ENCODE assay signal across 8 cellular contexts in the genomic region with DNA sequence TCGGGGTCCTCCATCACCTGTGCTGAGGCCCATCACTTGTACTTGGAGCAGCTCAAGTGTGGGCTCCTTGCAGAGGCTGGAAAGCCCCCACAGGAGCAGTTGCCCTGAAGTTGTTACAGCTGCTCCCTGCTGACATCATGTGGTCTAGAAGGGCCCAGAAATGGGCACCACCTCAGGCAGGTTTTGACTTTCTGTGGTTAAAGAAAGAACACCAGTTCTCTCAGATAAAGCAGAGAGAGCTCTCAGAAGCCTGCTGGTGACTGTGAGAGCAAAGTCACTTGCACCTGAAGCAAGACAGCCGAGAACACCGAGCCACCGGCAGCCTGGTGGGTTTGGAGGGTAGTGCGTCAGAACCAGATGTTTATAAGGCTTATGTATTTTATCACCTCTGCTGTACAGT.
A peak's percentile ranks its signal among the peaks of the same experiment; 100 is the strongest.
DNase-seq lines count a peak whose midpoint lies in the region; ATAC-seq and TF ChIP-seq lines count a peak whose summit lies in the region.

No MANE protein-coding gene starts in this region.

- DNase-seq in CD4-positive, CD25-positive, alpha-beta regulatory T cell: peak; percentile 39 to 86 (median 79)
- DNase-seq in activated T-helper 1 cell treated with Interleukin-2 at 50 U/mL for 16 hours (ENCODE audit: low read depth): peak; percentile 22
- DNase-seq in stimulated activated CD4-positive, alpha-beta T cell treated with anti-CD3 and anti-CD28 coated beads, Interleukin-12 subunit alpha, Interleukin-12 subunit beta, amount 100 ng/mL, for 48 hours (ENCODE audit: low read depth in 2 of 3, low spot score in 1 of 3): peak; percentile 36 to 50 (median 45)
- no peak for DNase-seq in SW 1271 (lab: John Stamatoyannopoulos, UW)
- no peak for DNase-seq in colonic mucosa

- no peaks in the 10 kb centered on the region for H4K20me1 ChIP-seq in Loucy (ENCODE audit: insufficient read depth, low read length, poor library complexity, severe bottlenecking)

- peaks cover 4% of the 10 kb centered on the region for H3K27me3 Mint-ChIP-seq in CD4-positive, CD25-positive, alpha-beta regulatory T cell

- intact Hi-C loops in colonic mucosa (cut with DNase I): loop anchor here (5.0 to 10.0 kb wide), 2 partner anchors 80 to 992 kb away; no protein-coding TSS in a partner anchor

- TF ChIP-seq POLR2A in gastroesophageal sphincter (IDR thresholded peaks at IDR 0.05): no peak

- H2AFZ ChIP-seq in Loucy (ENCODE audit: low read length): no peak overlapping the region

- no peaks in the 10 kb centered on the region for H3K9me2 ChIP-seq in Loucy (replicated peaks; ENCODE audit: low read depth, low read length)

- H3K36me3 Mint-ChIP-seq in CD4-positive, CD25-positive, alpha-beta regulatory T cell: no peaks in the 10 kb centered on the region

- H3K4me1 ChIP-seq in CD4-positive, CD25-positive, alpha-beta regulatory T cell (ENCODE audit: control insufficient read depth, insufficient read depth, low read length, poor library complexity, severe bottlenecking): peaks cover 25% of the 10 kb centered on the region
- peaks cover 46% of the 10 kb centered on the region for H3K4me1 ChIP-seq in Loucy (ENCODE audit: insufficient read depth, low read length, poor library complexity, severe bottlenecking)
- peaks cover 0 to 42% (median 6%) of the 10 kb centered on the region in 3 donors for H3K4me1 ChIP-seq in gastroesophageal sphincter
- peaks cover 5% of the 10 kb centered on the region for H3K4me1 ChIP-seq in colonic mucosa

- no peak for TF ChIP-seq EP300 in gastroesophageal sphincter (IDR thresholded peaks at IDR 0.05)

- no peaks in the 10 kb centered on the region for H3K36me3 ChIP-seq in CD4-positive, CD25-positive, alpha-beta regulatory T cell (ENCODE audit: control insufficient read depth, insufficient read depth, low read length)
- H3K36me3 ChIP-seq in Loucy (ENCODE audit: insufficient read depth, low read length) (peaks cover 71% of the 10 kb centered on the region; the same call in 1 of the 2 replicates), gastroesophageal sphincter (peaks cover 0 to 89% of the 10 kb centered on the region in 2 donors), colonic mucosa (no peaks in the 10 kb centered on the region)

- H3K27me3 ChIP-seq in CD4-positive, CD25-positive, alpha-beta regulatory T cell (ENCODE audit: control insufficient read depth, insufficient read depth, low read length): no peaks in the 10 kb centered on the region
- no peaks in the 10 kb centered on the region for H3K27me3 ChIP-seq in Loucy (ENCODE audit: insufficient read depth, low read length, poor library complexity, severe bottlenecking)
- no peaks in the 10 kb centered on the region for H3K27me3 ChIP-seq in gastroesophageal sphincter
- H3K27me3 ChIP-seq in colonic mucosa: no peaks in the 10 kb centered on the region

- peaks cover 15 to 38% (median 32%) of the 10 kb centered on the region in 4 donors for H3K4me1 Mint-ChIP-seq in CD4-positive, CD25-positive, alpha-beta regulatory T cell

- H3F3A ChIP-seq in Loucy (ENCODE audit: low read depth): peaks cover 10% of the 10 kb centered on the region

- no peaks in the 10 kb centered on the region for H3K9me3 Mint-ChIP-seq in CD4-positive, CD25-positive, alpha-beta regulatory T cell

- peak; percentile 88 to 91 for ATAC-seq in CD4-positive, CD25-positive, alpha-beta regulatory T cell (ENCODE audit: low read depth in 2 of 2)
- ATAC-seq in GM21515 (IDR thresholded peaks at IDR 0.05; ENCODE audit: unreplicated experiment) (peak; percentile 67), gastroesophageal sphincter (no peak)

- WGBS in gastroesophageal sphincter (ENCODE audit: low coverage in 1 of 2), 2 donors: 78% methylated on average over 4 of the region's 5 CpGs; no CpG with 5 or more reads in 1 of the 2 donors

- H3K79me2 ChIP-seq in Loucy (ENCODE audit: insufficient read depth, low read length): peaks cover 3% of the 10 kb centered on the region; the same call in 1 of the 2 replicates

- H3K4me2 ChIP-seq in Loucy (ENCODE audit: low read depth, low read length, poor library complexity, severe bottlenecking): peak overlapping the region; percentile 69

- H3K9me3 ChIP-seq in CD4-positive, CD25-positive, alpha-beta regulatory T cell (ENCODE audit: control insufficient read depth in 2 of 2, low read length in 2 of 2): no peaks in the 10 kb centered on the region
- H3K9me3 ChIP-seq in Loucy (ENCODE audit: insufficient read depth, low read depth, low read length) (no peaks in the 10 kb centered on the region), gastroesophageal sphincter (no peaks in the 10 kb centered on the region), colonic mucosa (no peaks in the 10 kb centered on the region)

- H3K9ac ChIP-seq in Loucy (ENCODE audit: low read depth, low read length, poor library complexity, severe bottlenecking) (peak overlapping the region; percentile 70), colonic mucosa (ENCODE audit: low read depth in 2 of 2, low read length in 2 of 2) (no peak overlapping the region)

- H3K27ac ChIP-seq in CD4-positive, CD25-positive, alpha-beta regulatory T cell (ENCODE audit: insufficient read depth, low read length, poor library complexity, severe bottlenecking): peak overlapping the region; percentile 63
- no peak overlapping the region for H3K27ac ChIP-seq in gastroesophageal sphincter
- H3K27ac ChIP-seq in colonic mucosa: no peak overlapping the region

- H3K27ac Mint-ChIP-seq in CD4-positive, CD25-positive, alpha-beta regulatory T cell: peak overlapping the region; percentile 32 to 91 (median 83)

- TF ChIP-seq CTCF in Loucy (conservative IDR thresholded peaks at IDR 0.05; ENCODE audit: low read length) (peak; percentile 64), gastroesophageal sphincter (IDR thresholded peaks at IDR 0.05) (no peak), colonic mucosa (IDR thresholded peaks at IDR 0.05) (no peak)

- H3K4me3 Mint-ChIP-seq in CD4-positive, CD25-positive, alpha-beta regulatory T cell: peak overlapping the region; percentile 41 to 60 (median 46)

- H3K4me3 ChIP-seq in CD4-positive, CD25-positive, alpha-beta regulatory T cell (ENCODE audit: low read depth, low read length): peak overlapping the region; percentile 42
- H3K4me3 ChIP-seq in Loucy (ENCODE audit: low read length, poor library complexity, severe bottlenecking) (peak overlapping the region; percentile 49), gastroesophageal sphincter (no peak overlapping the region), colonic mucosa (no peak overlapping the region)

Comparison
In these comparisons a context has a peak if more than half of its experiments do, and no peak if none do; other contexts are left out.
1. DNase-seq: peak in CD4-positive, CD25-positive, alpha-beta regulatory T cell (3 of 3), activated T-helper 1 cell treated with Interleukin-2 at 50 U/mL for 16 hours (single experiment) and stimulated activated CD4-positive, alpha-beta T cell treated with anti-CD3 and anti-CD28 coated beads, Interleukin-12 subunit alpha, Interleukin-12 subunit beta, amount 100 ng/mL, for 48 hours (3 of 3); none in SW 1271 (0 of 2) and colonic mucosa (single experiment).
2. H3K4me3 ChIP-seq: peak in CD4-positive, CD25-positive, alpha-beta regulatory T cell (single experiment) and Loucy (single experiment); none in gastroesophageal sphincter (0 of 2) and colonic mucosa (single experiment).